In genomic region chr15:57429098-57429497, GRCh38 we compare ENCODE assay signal across 33 cellular contexts. TPM values are rescaled to one million over a fixed set of nuclear protein-coding genes. Genes with fewer than 3 reads are reported as not detected.
"Had no signal": no experiment of that assay in that cellular context is flagged by ENCODE, and none has a peak within 500 bp of the region (broad histone marks: within the 10 kb centered on the region; RNA-seq: fewer than 3 reads in every experiment).

No MANE protein-coding gene starts in this region.

- H3K27ac ChIP-seq: gastroesophageal sphincter, spleen, WERI-Rb-1 had no signal

- H3K27ac Mint-ChIP-seq: activated CD4-positive, alpha-beta memory T cell treated with anti-CD3 and anti-CD28 coated beads for 36 hours; activated CD4-positive, alpha-beta T cell treated with anti-CD3 and anti-CD28 coated beads, Interleukin-2, amount 10 ng/mL, durations not matched to agents 24 days and 14 days; activated naive CD4-positive, alpha-beta T cell treated with anti-CD3 and anti-CD28 coated beads for 36 hours; activated naive CD8-positive, alpha-beta T cell treated with anti-CD3 and anti-CD28 coated beads for 36 hours; activated T-helper 1 cell treated with anti-CD3 and anti-CD28 coated beads, Interleukin-12 subunit alpha, Interleukin-12 subunit beta, Interleukin-2, Interleukin-4 antibody, amounts not matched to agents 30 ng/mL and 10 ng/mL and 1 ng/mL, durations not matched to agents 14 hours and 24 hours and 36 hours; naive thymus-derived CD8-positive, alpha-beta T cell had no signal

- ATAC-seq: gastroesophageal sphincter; naive thymus-derived CD8-positive, alpha-beta T cell had no signal

- H3K27me3 ChIP-seq: adrenal gland, dorsolateral prefrontal cortex, gastroesophageal sphincter, right atrium auricular region, testis, transverse colon, vagina had no signal

- H3K36me3 ChIP-seq: adrenal gland, gastroesophageal sphincter, right atrium auricular region, spleen, transverse colon, vagina, WERI-Rb-1 had no signal

- H3K4me3 ChIP-seq: adrenal gland, coronary artery, dorsolateral prefrontal cortex, gastroesophageal sphincter, right atrium auricular region, spleen, testis, transverse colon, vagina had no signal

- H3K9me3 Mint-ChIP-seq: activated CD4-positive, alpha-beta memory T cell treated with anti-CD3 and anti-CD28 coated beads for 36 hours; activated CD4-positive, alpha-beta T cell treated with anti-CD3 and anti-CD28 coated beads, Interleukin-2, amount 10 ng/mL, durations not matched to agents 24 days and 14 days; activated naive CD4-positive, alpha-beta T cell treated with anti-CD3 and anti-CD28 coated beads for 36 hours; activated naive CD8-positive, alpha-beta T cell treated with anti-CD3 and anti-CD28 coated beads for 36 hours; activated T-helper 1 cell treated with anti-CD3 and anti-CD28 coated beads, Interleukin-12 subunit alpha, Interleukin-12 subunit beta, Interleukin-2, Interleukin-4 antibody, amounts not matched to agents 30 ng/mL and 10 ng/mL and 1 ng/mL, durations not matched to agents 14 hours and 24 hours and 36 hours; brain; naive thymus-derived CD8-positive, alpha-beta T cell had no signal

- H3K36me3 Mint-ChIP-seq: activated CD4-positive, alpha-beta memory T cell treated with anti-CD3 and anti-CD28 coated beads for 36 hours; activated naive CD8-positive, alpha-beta T cell treated with anti-CD3 and anti-CD28 coated beads for 36 hours; brain; naive thymus-derived CD8-positive, alpha-beta T cell had no signal

- DNase-seq: activated CD4-positive, alpha-beta memory T cell treated with anti-CD3 and anti-CD28 coated beads for 36 hours; activated CD4-positive, alpha-beta T cell treated with anti-CD3 and anti-CD28 coated beads, Interleukin-2, amount 10 ng/mL, durations not matched to agents 24 days and 14 days; activated CD4-positive, CD25-positive, alpha-beta regulatory T cell treated with anti-CD3 and anti-CD28 coated beads, Interleukin-2, amount 50 U/mL, for 72 hours; activated CD8-positive, alpha-beta memory T cell treated with anti-CD3 and anti-CD28 coated beads, Interleukin-2, amount 50 U/mL, for 4 hours; activated effector memory CD4-positive, alpha-beta T cell treated with anti-CD3 and anti-CD28 coated beads, Interleukin-2, amount 50 U/mL, for 16 hours; activated naive CD4-positive, alpha-beta T cell treated with anti-CD3 and anti-CD28 coated beads for 36 hours; activated naive CD8-positive, alpha-beta T cell treated with anti-CD3 and anti-CD28 coated beads for 36 hours; activated T-cell treated with anti-CD3 and anti-CD28 coated beads, Interleukin-2, amount 50 U/mL, for 1 hour; adrenal gland; aorta; dorsolateral prefrontal cortex; effector memory CD4-positive, alpha-beta T cell; erythroblast; head of caudate nucleus; hippocampal formation; kidney; left colon; midbrain; naive thymus-derived CD8-positive, alpha-beta T cell; spleen; stimulated activated CD4-positive, alpha-beta T cell treated with anti-CD3 and anti-CD28 coated beads, Interleukin-2, amount 100 ng/mL, for 48 hours; stimulated activated naive CD4-positive, alpha-beta T cell treated with Interleukin-2 at 50 U/mL for 16 hours; T1000; testis; transverse colon; WERI-Rb-1 had no signal

- H3K4me3 Mint-ChIP-seq: activated CD4-positive, alpha-beta memory T cell treated with anti-CD3 and anti-CD28 coated beads for 36 hours; activated CD4-positive, alpha-beta T cell treated with anti-CD3 and anti-CD28 coated beads, Interleukin-2, amount 10 ng/mL, durations not matched to agents 24 days and 14 days; activated naive CD4-positive, alpha-beta T cell treated with anti-CD3 and anti-CD28 coated beads for 36 hours; activated naive CD8-positive, alpha-beta T cell treated with anti-CD3 and anti-CD28 coated beads for 36 hours; activated T-helper 1 cell treated with anti-CD3 and anti-CD28 coated beads, Interleukin-12 subunit alpha, Interleukin-12 subunit beta, Interleukin-2, Interleukin-4 antibody, amounts not matched to agents 30 ng/mL and 10 ng/mL and 1 ng/mL, durations not matched to agents 14 hours and 24 hours and 36 hours; brain; naive thymus-derived CD8-positive, alpha-beta T cell had no signal

- H3K4me1 Mint-ChIP-seq: activated CD4-positive, alpha-beta T cell treated with anti-CD3 and anti-CD28 coated beads, Interleukin-2, amount 10 ng/mL, durations not matched to agents 24 days and 14 days; activated naive CD8-positive, alpha-beta T cell treated with anti-CD3 and anti-CD28 coated beads for 36 hours; naive thymus-derived CD8-positive, alpha-beta T cell had no signal

- H3K4me1 ChIP-seq: spleen had no signal

RNA-seq across cellular contexts. Expression of gene CGNL1, which starts 52.8 kb away (rescaled TPM):
- total RNA-seq: activated CD4-positive, alpha-beta memory T cell treated with anti-CD3 and anti-CD28 coated beads for 36 hours; activated CD4-positive, alpha-beta T cell treated with anti-CD3 and anti-CD28 coated beads, Interleukin-2, amount 10 ng/mL, durations not matched to agents 24 days and 14 days; activated CD8-positive, alpha-beta memory T cell treated with anti-CD3 and anti-CD28 coated beads for 36 hours; activated naive CD4-positive, alpha-beta T cell treated with anti-CD3 and anti-CD28 coated beads for 36 hours; activated naive CD8-positive, alpha-beta T cell treated with anti-CD3 and anti-CD28 coated beads for 36 hours; activated T-helper 1 cell treated with anti-CD3 and anti-CD28 coated beads, Interleukin-12 subunit alpha, Interleukin-12 subunit beta, Interleukin-2, Interleukin-4 antibody, amounts not matched to agents 30 ng/mL and 10 ng/mL and 1 ng/mL, durations not matched to agents 14 hours and 24 hours and 36 hours; naive thymus-derived CD8-positive, alpha-beta T cell had no signal
- polyA plus RNA-seq: naive thymus-derived CD8-positive, alpha-beta T cell had no signal
